ENCODE assay signal across 23 cellular contexts in the genomic region with DNA sequence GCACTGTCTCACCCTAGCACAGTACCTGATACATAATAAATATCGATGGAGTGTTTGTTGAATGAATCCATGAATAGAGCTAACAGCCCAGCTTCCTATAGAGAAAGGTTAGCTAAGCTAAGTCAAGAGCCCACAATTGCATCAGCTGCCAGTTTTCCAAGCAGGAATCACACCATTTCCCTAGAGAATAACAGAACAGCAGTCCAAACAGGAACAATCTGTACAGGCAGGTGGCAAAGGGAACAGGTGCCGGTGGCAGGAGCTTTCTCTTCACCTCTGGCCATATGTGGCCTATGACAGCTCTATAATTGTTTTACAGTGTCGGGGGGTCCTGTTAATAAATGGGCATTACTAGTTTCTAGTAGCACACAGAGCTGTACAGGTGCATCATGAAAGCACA. TPM values are rescaled to one million over a fixed set of nuclear protein-coding genes. Genes with fewer than 3 reads are reported as not detected.
A peak's percentile ranks its signal among the peaks of the same experiment; 100 is the strongest.
DNase-seq lines count a peak whose midpoint lies in the region; FAIRE-seq and TF ChIP-seq lines count a peak whose summit lies in the region.
"Had no signal": no experiment of that assay in that cellular context is flagged by ENCODE, and none has a peak within 500 bp of the region (broad histone marks: within the 10 kb centered on the region; RNA-seq: fewer than 3 reads in every experiment).

No MANE protein-coding gene starts in this region.

- no peak overlapping the region for H3K4me3 ChIP-seq in Peyer's patch
- H3K4me3 ChIP-seq: cardiac muscle cell, K562, MG63, psoas muscle had no signal

- TF ChIP-seq POLR2A in Peyer's patch (IDR thresholded peaks at IDR 0.05), result no peak

- no peaks in the 10 kb centered on the region for H3K36me3 ChIP-seq in Peyer's patch
- H3K36me3 ChIP-seq: cardiac muscle cell, MG63 had no signal

- DNase-seq in DMS153 (lab: John Stamatoyannopoulos, UW), result peak; percentile 85
- peak; percentile 24 for DNase-seq in NCI-H128 (lab: John Stamatoyannopoulos, UW; ENCODE audit: unreplicated experiment)
- peak; percentile 97 for DNase-seq in NCI-H2171 (lab: John Stamatoyannopoulos, UW)
- peak; percentile 52 for DNase-seq in SHP77 treated with DMSO at 0.1 percent for 48 hours (lab: John Stamatoyannopoulos, UW)
- DNase-seq in hippocampal formation (lab: John Stamatoyannopoulos, UW), result no peak
- DNase-seq in GM19238 (ENCODE audit: insufficient read length, low spot score), result no peak
- DNase-seq in RCC 7860 (ENCODE audit: low spot score), result no peak
- DNase-seq in Peyer's patch, result no peak
- DNase-seq: activated CD4-positive, alpha-beta T cell treated with anti-CD3 and anti-CD28 coated beads for 36 hours; activated naive CD4-positive, alpha-beta T cell treated with anti-CD3 and anti-CD28 coated beads, Interleukin-2, amount 10 ng/mL, durations not matched to agents 7 days and 5 days; activated T-cell treated with anti-CD3 and anti-CD28 coated beads, Interleukin-2, amount 50 U/mL, for 72 hours; GF-D8; kidney glomerular epithelial cell; MG63; NCI-H446; psoas muscle; Right ventricle myocardium superior had no signal

- no peak for FAIRE-seq in RCC 7860 (lab: Jason Lieb, UNC)
- FAIRE-seq: D721Med, endometrium, K562, TTC549 had no signal

- no peak overlapping the region for H3K27ac ChIP-seq in Peyer's patch
- H3K27ac ChIP-seq: cardiac muscle cell, psoas muscle had no signal

- H3K9me3 ChIP-seq in Peyer's patch, result no peaks in the 10 kb centered on the region
- H3K9me3 ChIP-seq: MG63, psoas muscle had no signal

- no peaks in the 10 kb centered on the region for H3K4me1 ChIP-seq in Peyer's patch
- H3K4me1 ChIP-seq: psoas muscle had no signal

- H3K27me3 ChIP-seq in Peyer's patch, result no peaks in the 10 kb centered on the region
- H3K27me3 ChIP-seq: cardiac muscle cell, MG63 had no signal

- no peak for TF ChIP-seq CTCF in Peyer's patch (IDR thresholded peaks at IDR 0.05)

RNA-seq across cellular contexts. Expression of a gene that starts 38.8 kb away (rescaled TPM):
- total RNA-seq in Peyer's patch, result 1 to 10 TPM in 3 of 4 donors, under 1 TPM in 1; 0.70 to 3.3 (median 1.7) TPM
- total RNA-seq: K562, lung microvascular endothelial cell had no signal

Comparison
In these comparisons a context has a peak if more than half of its experiments do, and no peak if none do; other contexts are left out.
1. DNase-seq: peak in DMS153 (single experiment), NCI-H128 (single experiment), NCI-H2171 (single experiment) and SHP77 treated with DMSO at 0.1 percent for 48 hours (single experiment); none in hippocampal formation (0 of 2), GM19238 (single experiment), RCC 7860 (single experiment) and Peyer's patch (0 of 3).